ENCODE assay signal across 9 cellular contexts in the genomic region with DNA sequence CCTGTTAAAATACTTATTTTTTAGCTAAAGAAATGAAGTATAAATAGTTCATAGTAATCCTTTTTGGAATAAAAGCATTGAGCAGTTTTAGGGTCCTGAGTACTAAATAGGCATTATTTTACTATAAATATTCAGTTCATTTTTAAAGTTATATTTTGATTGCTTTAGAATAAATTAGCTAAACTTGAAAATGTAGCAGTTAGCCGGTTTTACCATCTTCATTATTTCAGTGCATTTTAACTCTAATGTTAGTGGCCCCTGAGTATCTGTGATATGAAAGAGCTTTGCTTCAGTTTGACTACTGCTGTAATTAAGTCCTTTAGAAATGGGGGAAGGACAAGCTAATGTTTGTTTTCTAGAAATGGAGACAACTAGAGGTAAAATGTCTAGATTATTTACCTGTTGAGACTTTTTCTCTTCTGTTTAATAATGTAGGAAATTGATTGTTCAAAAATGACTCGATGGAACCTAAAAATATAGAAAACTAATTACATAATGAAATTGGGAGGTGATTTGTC. TPM values are rescaled to one million over a fixed set of nuclear protein-coding genes. Genes with fewer than 3 reads are reported as not detected.
DNase-seq lines count a peak whose midpoint lies in the region; TF ChIP-seq lines count a peak whose summit lies in the region.
"Had no signal": no experiment of that assay in that cellular context is flagged by ENCODE, and none has a peak within 500 bp of the region (broad histone marks: within the 10 kb centered on the region; RNA-seq: fewer than 3 reads in every experiment).

No MANE protein-coding gene starts in this region.

- H3K4me1 Mint-ChIP-seq in endodermal cell: peaks cover 31% of the 10 kb centered on the region

- H3K27ac ChIP-seq in OCI-LY1 (ENCODE audit: low read depth, low read length, poor library complexity, severe bottlenecking) (peak overlapping the region; percentile 89), endodermal cell (ENCODE audit: low read depth, low read length) (no peak overlapping the region), smooth muscle cell (ENCODE audit: low read depth) (peak overlapping the region; percentile 57)

- peak; percentile 19 for DNase-seq in NOMO-1 treated with DMSO at 0.1 percent for 48 hours (lab: John Stamatoyannopoulos, UW; ENCODE audit: unreplicated experiment)
- DNase-seq in NOMO-1 treated with dmso at 0.1 percent for 144 hours (lab: John Stamatoyannopoulos, UW; ENCODE audit: unreplicated experiment): no peak
- no peak for DNase-seq in endodermal cell
- DNase-seq in smooth muscle cell (lab: John Stamatoyannopoulos, UW; ENCODE audit: unreplicated experiment): no peak
- no peak for DNase-seq in NCI-H2196 (lab: John Stamatoyannopoulos, UW; ENCODE audit: unreplicated experiment)
- DNase-seq in CD1c-positive myeloid dendritic cell (ENCODE audit: extremely low spot score): no peak
- no peak for DNase-seq in HUDEP-2 (lab: John Stamatoyannopoulos, UW; ENCODE audit: unreplicated experiment in 76 of 76)
- DNase-seq: retina had no signal

- H3K9me2 ChIP-seq in OCI-LY1 (ENCODE audit: low read depth, low read length): no peaks in the 10 kb centered on the region

- H3K4me2 ChIP-seq in OCI-LY1 (ENCODE audit: low read length) (peak overlapping the region; percentile 93), smooth muscle cell (peak overlapping the region; percentile 87)

- no peaks in the 10 kb centered on the region for H3K9me3 Mint-ChIP-seq in endodermal cell

- H3K4me3 ChIP-seq in OCI-LY1 (ENCODE audit: low read depth, low read length, poor library complexity, severe bottlenecking) (peak overlapping the region; percentile 84), endodermal cell (ENCODE audit: low read length) (peak overlapping the region; percentile 97), smooth muscle cell (peak overlapping the region; percentile 78)

- H3K9me3 ChIP-seq in OCI-LY1 (ENCODE audit: low read length) (no peaks in the 10 kb centered on the region), endodermal cell (ENCODE audit: control insufficient read depth, low read length) (no peaks in the 10 kb centered on the region), smooth muscle cell (replicated peaks; ENCODE audit: low read depth) (no peaks in the 10 kb centered on the region)

- H2AFZ ChIP-seq in OCI-LY1 (ENCODE audit: low read length) (no peak overlapping the region), smooth muscle cell (ENCODE audit: low read depth) (peak overlapping the region; percentile 80)

- 47% methylated on average over 1 of the region's 2 CpGs; no CpG with 5 or more reads in 1 of the 2 experiments for WGBS in endodermal cell (ENCODE audit: insufficient coverage in 1 of 2, insufficient read length in 1 of 2), 2 experiments
- WGBS in smooth muscle cell (ENCODE audit: low lambda C conversion rate): 76% methylated on average over 2 of the region's 2 CpGs

- H3K4me3 Mint-ChIP-seq in endodermal cell: peak overlapping the region; percentile 94

- H4K20me1 ChIP-seq in OCI-LY1 (ENCODE audit: insufficient read depth, low read length) (no peaks in the 10 kb centered on the region; the same call in 1 of the 2 replicates), smooth muscle cell (ENCODE audit: low read depth) (peaks cover 29% of the 10 kb centered on the region)

- H3K27me3 ChIP-seq in OCI-LY1 (ENCODE audit: insufficient read depth, low read length) (no peaks in the 10 kb centered on the region), endodermal cell (ENCODE audit: control insufficient read depth, insufficient read depth, low read length, poor library complexity, severe bottlenecking) (no peaks in the 10 kb centered on the region), smooth muscle cell (ENCODE audit: low read depth) (no peaks in the 10 kb centered on the region)

- H3K9ac ChIP-seq in OCI-LY1 (ENCODE audit: low read length) (peak overlapping the region; percentile 90), endodermal cell (ENCODE audit: extremely low read depth, low read length, poor library complexity, severe bottlenecking) (peak overlapping the region; percentile 95), smooth muscle cell (ENCODE audit: low read depth) (peak overlapping the region; percentile 86)

- H3K27ac Mint-ChIP-seq in endodermal cell: peak overlapping the region; percentile 74

- H3K36me3 ChIP-seq in OCI-LY1 (ENCODE audit: insufficient read depth, low read length) (peaks cover 84% of the 10 kb centered on the region), endodermal cell (ENCODE audit: control insufficient read depth, insufficient read depth, low read length) (peaks cover 38% of the 10 kb centered on the region), smooth muscle cell (ENCODE audit: low read depth) (no peaks in the 10 kb centered on the region)

- peaks cover 2% of the 10 kb centered on the region for H3K27me3 Mint-ChIP-seq in endodermal cell (ENCODE audit: insufficient read depth)

- no peak for TF ChIP-seq CTCF in OCI-LY1 (IDR thresholded peaks at IDR 0.05; ENCODE audit: low read length)
- TF ChIP-seq CTCF in endodermal cell (conservative IDR thresholded peaks at IDR 0.05): no peak
- TF ChIP-seq CTCF in smooth muscle cell (IDR thresholded peaks at IDR 0.05; ENCODE audit: borderline replicate concordance, insufficient read depth, poor library complexity, severe bottlenecking): no peak

- H3K79me2 ChIP-seq in OCI-LY1 (ENCODE audit: insufficient read depth, low read length) (peaks cover 96% of the 10 kb centered on the region), smooth muscle cell (ENCODE audit: low read depth) (peaks cover 93% of the 10 kb centered on the region)

- H3K36me3 Mint-ChIP-seq in endodermal cell (ENCODE audit: low read depth): peaks cover 24% of the 10 kb centered on the region

- H3K4me1 ChIP-seq in OCI-LY1 (ENCODE audit: insufficient read depth, low read length, severe bottlenecking) (peaks cover 41% of the 10 kb centered on the region), endodermal cell (ENCODE audit: control insufficient read depth, insufficient read depth, low read length) (no peaks in the 10 kb centered on the region), smooth muscle cell (ENCODE audit: low read depth) (peaks cover 36% of the 10 kb centered on the region)

- H3F3A ChIP-seq in OCI-LY1 (ENCODE audit: insufficient read depth, low read length) (peaks cover 2% of the 10 kb centered on the region; the same call in 1 of the 2 replicates), smooth muscle cell (ENCODE audit: low read depth) (peaks cover 7% of the 10 kb centered on the region)

RNA-seq across cellular contexts. Expression of gene SMC4, which starts 3.6 kb away (rescaled TPM):
- total RNA-seq in endodermal cell (100 to 1,000 TPM in 1 of 2 donors, 10 to 100 TPM in 1; 97.5 to 139 TPM), smooth muscle cell (71.7 and 122 TPM in 2 replicates)
- 180 TPM for polyA plus RNA-seq in endodermal cell (2013, experiment 1 of 2)
- polyA plus RNA-seq in endodermal cell (2013, experiment 2 of 2): 174 TPM
- polyA plus RNA-seq in smooth muscle cell: 55.1 and 64.5 TPM in 2 replicates

RNA-seq across cellular contexts. Expression of gene IFT80, which starts 4.1 kb away (rescaled TPM):
- total RNA-seq in endodermal cell (10 to 100 TPM; 35.0 to 40.6 TPM), smooth muscle cell (43.5 and 61.5 TPM in 2 replicates)
- 39.7 TPM for polyA plus RNA-seq in endodermal cell (2013, experiment 1 of 2)
- polyA plus RNA-seq in endodermal cell (2013, experiment 2 of 2): 39.5 TPM
- 7.9 and 8.3 TPM in 2 replicates for polyA plus RNA-seq in smooth muscle cell

RNA-seq across cellular contexts. Expression of gene TRIM59, which starts 46.5 kb away (rescaled TPM):
- total RNA-seq in endodermal cell (10 to 100 TPM; 32.7 to 33.1 TPM), smooth muscle cell (12.9 and 19.0 TPM in 2 replicates)
- 44.2 TPM for polyA plus RNA-seq in endodermal cell (2013, experiment 1 of 2)
- polyA plus RNA-seq in endodermal cell (2013, experiment 2 of 2): 43.3 TPM
- polyA plus RNA-seq in smooth muscle cell: 6.6 and 8.9 TPM in 2 replicates
